ENCODE assay signal across 8 cellular contexts in genomic region chr4:177047070-177047850, GRCh38.
A peak's percentile ranks its signal among the peaks of the same experiment; 100 is the strongest.
DNase-seq lines count a peak whose midpoint lies in the region; ATAC-seq and TF ChIP-seq lines count a peak whose summit lies in the region.

No MANE protein-coding gene starts in this region.

- intact Hi-C loops in aorta (cut with DNase I), result loop anchor here (5.0 to 10.0 kb wide), 3 partner anchors 255 to 672 kb away; partner anchors contain the start of gene VEGFC (in 1 of the 2)

- H3K9me3 ChIP-seq in aorta (ENCODE audit: control insufficient read depth, low read length), result no peaks in the 10 kb centered on the region

- peaks cover 4% of the 10 kb centered on the region for H3K4me1 Mint-ChIP-seq in osteocyte (ENCODE audit: unreplicated experiment)

- H3K4me3 Mint-ChIP-seq in osteocyte (ENCODE audit: unreplicated experiment), result no peak overlapping the region

- H3K36me3 ChIP-seq in aorta (ENCODE audit: control insufficient read depth in 1 of 2, insufficient read depth in 2 of 2, low read length in 1 of 2), result no peaks in the 10 kb centered on the region

- no peak overlapping the region for H3K4me3 ChIP-seq in fibroblast of villous mesenchyme (ENCODE audit: low read depth, low read length)
- H3K4me3 ChIP-seq in aorta (ENCODE audit: low read length in 2 of 2), result no peak overlapping the region

- H3K27ac ChIP-seq in aorta (ENCODE audit: low read depth in 1 of 2, low read length in 2 of 2), result no peak overlapping the region

- no peaks in the 10 kb centered on the region for H3K27me3 Mint-ChIP-seq in osteocyte (ENCODE audit: unreplicated experiment)

- H3K36me3 Mint-ChIP-seq in osteocyte (ENCODE audit: unreplicated experiment), result no peaks in the 10 kb centered on the region

- H3K9me3 Mint-ChIP-seq in osteocyte (ENCODE audit: unreplicated experiment), result peaks cover 5% of the 10 kb centered on the region

- peaks cover 0 to 4% of the 10 kb centered on the region in 2 donors for H3K4me1 ChIP-seq in aorta (ENCODE audit: control insufficient read depth in 1 of 2, insufficient read depth in 2 of 2, low read length in 2 of 2)

- no peak overlapping the region for H3K27ac Mint-ChIP-seq in osteocyte (ENCODE audit: unreplicated experiment)

- DNase-seq in DMS 273 (lab: John Stamatoyannopoulos, UW; ENCODE audit: unreplicated experiment) (peak; percentile 70), NOMO-1 treated with DMSO at 0.1 percent for 48 hours (lab: John Stamatoyannopoulos, UW; ENCODE audit: unreplicated experiment) (peak; percentile 57), fibroblast of villous mesenchyme (ENCODE audit: low read depth) (peak; percentile 82), osteocyte (ENCODE audit: extremely low spot score, unreplicated experiment) (peak; percentile 88), aorta (peak; percentile 58 to 82)
- DNase-seq in activated T-cell treated with anti-CD3 and anti-CD28 coated beads, Interleukin-2, amount 50 U/mL, for 1 hour, result peak; percentile 36

- ATAC-seq in GM19397 (IDR thresholded peaks at IDR 0.05; ENCODE audit: unreplicated experiment) (peak; percentile 84), HG03439 (IDR thresholded peaks at IDR 0.05; ENCODE audit: unreplicated experiment) (peak; percentile 66), aorta (ENCODE audit: low FRiP score) (peak; percentile 71)

- TF ChIP-seq CTCF in fibroblast of villous mesenchyme (IDR thresholded peaks at IDR 0.05; ENCODE audit: insufficient read depth, low read depth, low read length), result peak; percentile 82
- TF ChIP-seq CTCF in osteocyte (IDR thresholded peaks at IDR 0.05), result peak; percentile 94

- peaks cover 0 to 2% of the 10 kb centered on the region in 2 donors for H3K27me3 ChIP-seq in aorta (ENCODE audit: control insufficient read depth in 1 of 2, insufficient read depth in 2 of 2, low read length in 1 of 2)

- WGBS in aorta, 2 donors, result 39 to 43% methylated on average over 11 of the region's 11 CpGs

Comparison
In these comparisons a context has a peak if more than half of its experiments do, and no peak if none do; other contexts are left out.
1. DNase-seq: peak in every context shown above with its lines; median percentile 88 in osteocyte; 82 in fibroblast of villous mesenchyme; 70 in DMS 273; 70 in aorta; 57 in NOMO-1 treated with DMSO at 0.1 percent for 48 hours; 36 in activated T-cell treated with anti-CD3 and anti-CD28 coated beads, Interleukin-2, amount 50 U/mL, for 1 hour.